Comparison of ENCODE assay signal across 23 cellular contexts in the genomic region with DNA sequence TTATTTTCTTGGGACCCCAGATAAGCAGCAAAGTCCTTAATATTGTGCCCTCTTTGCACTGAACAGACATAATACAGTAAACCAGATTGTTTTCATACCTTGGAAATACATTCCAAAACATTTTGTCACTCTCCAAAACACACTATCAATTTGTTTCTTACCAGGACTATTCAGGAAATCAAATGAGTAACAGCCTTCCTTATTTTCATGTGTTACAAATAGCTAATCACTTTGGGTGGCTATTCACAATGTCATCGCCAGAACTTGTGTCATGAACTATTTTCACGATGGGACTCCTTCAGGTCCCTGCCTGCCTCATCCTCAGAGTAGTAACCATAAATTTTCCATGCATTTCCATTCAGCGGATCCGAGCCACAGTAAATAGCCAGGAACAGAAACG.
"Had no signal": no experiment of that assay in that cellular context is flagged by ENCODE, and none has a peak within 500 bp of the region (broad histone marks: within the 10 kb centered on the region; RNA-seq: fewer than 3 reads in every experiment).

No MANE protein-coding gene starts in this region.

- H3K4me1 ChIP-seq: colonic mucosa, lower lobe of right lung, right lobe of liver, upper lobe of right lung, uterus had no signal

- H3K27ac ChIP-seq: colonic mucosa, lower lobe of right lung, ovary, right lobe of liver, suprapubic skin, transverse colon, upper lobe of right lung, uterus had no signal

- H3K36me3 ChIP-seq: ovary, uterus had no signal

- H3K27me3 ChIP-seq: colonic mucosa, ovary, right lobe of liver, suprapubic skin, transverse colon, upper lobe of right lung, uterus had no signal

- ATAC-seq: left ventricle myocardium superior; lower lobe of right lung; natural killer cell; right lobe of liver; stimulated activated naive CD8-positive, alpha-beta T cell treated with anti-CD3 and anti-CD28 coated beads, Interleukin-15, amount 100 ng/mL, for 72 hours; upper lobe of right lung had no signal

- H3K4me3 ChIP-seq: colonic mucosa, lower lobe of right lung, ovary, right lobe of liver, suprapubic skin, transverse colon, upper lobe of right lung, uterus had no signal

- FAIRE-seq: endometrium, frontal cortex, keratinocyte, small intestine had no signal

- H3K9me3 ChIP-seq: colonic mucosa, lower lobe of right lung, ovary, right lobe of liver, suprapubic skin, transverse colon, upper lobe of right lung, uterus had no signal

- DNase-seq: colonic mucosa; effector memory CD4-positive, alpha-beta T cell; head of caudate nucleus; left ventricle myocardium superior; lower lobe of right lung; natural killer cell; occipital lobe; ovary; posterior cingulate gyrus; right lobe of liver; small intestine; stimulated activated CD4-positive, alpha-beta T cell treated with anti-CD3 and anti-CD28 coated beads, Interleukin-15, amount 100 ng/mL, for 24 hours; stimulated activated CD4-positive, alpha-beta T cell treated with anti-CD3 and anti-CD28 coated beads, Interleukin-2, amount 100 ng/mL, for 48 hours; stimulated activated CD8-positive, alpha-beta memory T cell treated with anti-CD3 and anti-CD28 coated beads, Interleukin-4, amount 100 ng/mL, for 48 hours; stimulated activated naive CD4-positive, alpha-beta T cell; stimulated activated naive CD8-positive, alpha-beta T cell treated with anti-CD3 and anti-CD28 coated beads, Interleukin-15, amount 100 ng/mL, for 72 hours; transverse colon; upper lobe of right lung; uterus had no signal
